8 cellular contexts compared by ENCODE assay signal in genomic region chr12:120470150-120470817, GRCh38. TPM values are rescaled to one million over a fixed set of nuclear protein-coding genes. Genes with fewer than 3 reads are reported as not detected.
DNase-seq lines count a peak whose midpoint lies in the region; ATAC-seq and TF ChIP-seq lines count a peak whose summit lies in the region.

No MANE protein-coding gene starts in this region.

- peak overlapping the region; percentile 42 for H3K4me2 ChIP-seq in KMS-11

- no peaks in the 10 kb centered on the region for H3K27me3 ChIP-seq in KMS-11 (ENCODE audit: insufficient read depth, low read depth)
- no peaks in the 10 kb centered on the region for H3K27me3 ChIP-seq in kidney epithelial cell (ENCODE audit: control insufficient read depth, insufficient read depth, low read length)

- DNase-seq in Right ventricle myocardium inferior (ENCODE audit: missing footprints): no peak
- DNase-seq in cardiac septum (ENCODE audit: low spot score): no peak
- DNase-seq in astrocyte of the cerebellum (ENCODE audit: low read depth): no peak
- no peak for DNase-seq in kidney epithelial cell (ENCODE audit: low read depth)
- DNase-seq in substantia nigra (lab: John Stamatoyannopoulos, UW): peak in 2 of 49 donors; percentile 3 to 51
- DNase-seq in T-helper 9 cell: no peak
- no peak for DNase-seq in inferior parietal cortex (ENCODE audit: extremely low spot score)

- peaks cover 32% of the 10 kb centered on the region for H3K79me2 ChIP-seq in KMS-11 (ENCODE audit: insufficient read depth, low read depth)

- H3K4me3 ChIP-seq in KMS-11 (IDR thresholded peaks at IDR 0.05; ENCODE audit: insufficient read depth, low read depth, low read length) (no peak overlapping the region), astrocyte of the cerebellum (ENCODE audit: low read depth, low read length) (peak overlapping the region; percentile 79), kidney epithelial cell (ENCODE audit: low read depth, low read length) (peak overlapping the region; percentile 99)

- peak overlapping the region; percentile 75 for H2AFZ ChIP-seq in KMS-11 (ENCODE audit: low read depth)

- intact Hi-C loops in Right ventricle myocardium inferior (cut with DNase I) (no loop called here), cardiac septum (cut with DNase I) (no loop called here)

- H3K27ac ChIP-seq in KMS-11 (no peak overlapping the region), substantia nigra (ENCODE audit: low read depth, low read length, poor library complexity, severe bottlenecking) (peak overlapping the region; percentile 90)

- in situ Hi-C loops in astrocyte of the cerebellum (cut with HindIII; ENCODE audit: low sequenced_read_pairs): no loop called here

- peaks cover 9% of the 10 kb centered on the region for H3K4me1 ChIP-seq in KMS-11 (ENCODE audit: low read depth, poor library complexity, severe bottlenecking)

- TF ChIP-seq CTCF in KMS-11 (conservative IDR thresholded peaks at IDR 0.05; ENCODE audit: low read depth, low read length) (no peak), astrocyte of the cerebellum (IDR thresholded peaks at IDR 0.05; ENCODE audit: low read depth, low read length, missing control alignments) (no peak), kidney epithelial cell (IDR thresholded peaks at IDR 0.05; ENCODE audit: insufficient read depth, low read length, poor library complexity, severe bottlenecking) (no peak)

- no peak overlapping the region for H3K9ac ChIP-seq in KMS-11

- H4K20me1 ChIP-seq in KMS-11 (ENCODE audit: insufficient read depth): 0 out of 2 replicates have a peak, but pooled peaks cover 3% of the 10 kb centered on the region

- H3K36me3 ChIP-seq in KMS-11 (ENCODE audit: insufficient read depth) (no peaks in the 10 kb centered on the region), kidney epithelial cell (ENCODE audit: control insufficient read depth, insufficient read depth, low read length) (no peaks in the 10 kb centered on the region)

- ATAC-seq in Right ventricle myocardium inferior: peak; percentile 26

RNA-seq across cellular contexts. Expression of gene SRSF9, which starts 0.7 kb away (rescaled TPM):
- 40.1 TPM for total RNA-seq in Right ventricle myocardium inferior
- total RNA-seq in cardiac septum: 38.6 TPM
- total RNA-seq in kidney epithelial cell: 76.3 and 94.7 TPM in 2 replicates

RNA-seq across cellular contexts. Expression of gene GATC, which starts 24.0 kb away (rescaled TPM):
- total RNA-seq in Right ventricle myocardium inferior (12.1 TPM), cardiac septum (12.9 TPM), kidney epithelial cell (22.5 and 25.7 TPM in 2 replicates)

RNA-seq across cellular contexts. Expression of gene TRIAP1, which starts 24.1 kb away (rescaled TPM):
- total RNA-seq in Right ventricle myocardium inferior (16.1 TPM), cardiac septum (11.9 TPM), kidney epithelial cell (43.4 and 57.1 TPM in 2 replicates)

RNA-seq across cellular contexts. Expression of gene DYNLL1, which starts 25.6 kb away (rescaled TPM):
- total RNA-seq in Right ventricle myocardium inferior: 166 TPM
- 243 TPM for total RNA-seq in cardiac septum
- total RNA-seq in kidney epithelial cell: 380 and 381 TPM in 2 replicates

RNA-seq across cellular contexts. Expression of gene COX6A1, which starts 32.4 kb away (rescaled TPM):
- total RNA-seq in Right ventricle myocardium inferior: 135 TPM
- total RNA-seq in cardiac septum: 232 TPM
- 561 and 615 TPM in 2 replicates for total RNA-seq in kidney epithelial cell
